22 cellular contexts compared by ENCODE assay signal in the genomic region with DNA sequence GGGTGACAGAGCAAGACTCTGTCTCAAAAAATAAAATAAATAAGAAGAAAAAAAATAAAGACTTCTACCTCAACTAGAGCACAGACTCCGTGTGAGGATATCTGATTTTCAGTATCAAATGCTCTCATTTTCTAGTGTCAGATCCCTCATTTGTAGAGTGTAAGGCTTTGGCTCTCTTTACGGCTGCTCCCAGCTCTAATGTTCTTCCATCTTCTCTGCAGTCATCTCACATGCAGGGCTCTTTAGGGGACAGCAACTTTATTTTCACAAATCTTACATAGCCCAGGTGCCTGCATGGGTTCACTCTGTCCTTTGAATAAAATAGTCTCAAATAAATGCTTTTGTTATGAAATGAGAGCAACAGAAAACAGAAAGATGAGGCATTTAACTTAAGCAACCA. TPM values are rescaled to one million over a fixed set of nuclear protein-coding genes. Genes with fewer than 3 reads are reported as not detected.
DNase-seq lines count a peak whose midpoint lies in the region; ATAC-seq and TF ChIP-seq lines count a peak whose summit lies in the region.
"Had no signal": no experiment of that assay in that cellular context is flagged by ENCODE, and none has a peak within 500 bp of the region (broad histone marks: within the 10 kb centered on the region; RNA-seq: fewer than 3 reads in every experiment).

No MANE protein-coding gene starts in this region.

- H3K4me1 ChIP-seq in A673 (ENCODE audit: insufficient read depth, low read length, poor library complexity, severe bottlenecking) (peaks cover 38% of the 10 kb centered on the region), OCI-LY1 (ENCODE audit: insufficient read depth, low read length, severe bottlenecking) (peaks cover 90% of the 10 kb centered on the region)
- H3K4me1 ChIP-seq in naive thymus-derived CD4-positive, alpha-beta T cell (ENCODE audit: control insufficient read depth in 2 of 2, insufficient read depth in 2 of 2, low read length in 2 of 2), result peaks cover 0 to 8% of the 10 kb centered on the region in 2 donors

- H3K27ac Mint-ChIP-seq in T-cell, result peak overlapping the region; percentile 43 to 79
- peak overlapping the region in 8 of 9 donors; percentile 6 to 71 (median 56) for H3K27ac Mint-ChIP-seq in naive thymus-derived CD4-positive, alpha-beta T cell
- H3K27ac Mint-ChIP-seq: CD4-positive, alpha-beta T cell had no signal

- POLR2A ChIA-PET in A673 (lab: Charles Lee; ENCODE audit: low non-redundant PET) (interaction anchor here (0.6 kb wide), 1 partner anchor 26 kb away, joined by 3 read pairs; no protein-coding TSS in a partner anchor), T-cell (lab: Charles Lee) (no interaction called here)
- POLR2A ChIA-PET in naive thymus-derived CD4-positive, alpha-beta T cell (lab: Charles Lee), result interaction anchor here (1.4 to 3.8 kb wide), 2 partner anchors 13 to 18 kb away, joined by 5 to 17 read pairs; no protein-coding TSS in a partner anchor

- CTCF ChIA-PET in A673 (lab: Charles Lee) (no interaction called here), T-cell (lab: Charles Lee) (no interaction called here)
- CTCF ChIA-PET in naive thymus-derived CD4-positive, alpha-beta T cell (lab: Charles Lee), result interaction anchor here (1.0 to 1.4 kb wide), 3 partner anchors 12 to 134 kb away, joined by 3 to 4 read pairs (median 3); no protein-coding TSS in a partner anchor

- no peak for DNase-seq in A673 (ENCODE audit: low spot score)
- no peak for DNase-seq in T-cell
- no peak for DNase-seq in naive thymus-derived CD4-positive, alpha-beta T cell
- DNase-seq in activated gamma-delta T cell treated with Interleukin-2 at 50 U/mL for 16 hours, result no peak
- no peak for DNase-seq in SKM-1 (lab: John Stamatoyannopoulos, UW; ENCODE audit: unreplicated experiment)
- no peak for DNase-seq in NCI-H226
- DNase-seq in HT-29 (ENCODE audit: low spot score), result no peak
- DNase-seq: Calu3; CD4-positive, alpha-beta T cell; DMS53; KG1; NCI-H1417 treated with DMSO at 0.1 percent for 48 hours; NCI-H1930; NCI-H345; NCI-H524 treated with DMSO at 0.1 percent for 48 hours; Peyer's patch had no signal

- H3K4me3 ChIP-seq in A673 (ENCODE audit: low read depth, low read length, poor library complexity, severe bottlenecking), result no peak overlapping the region
- peak overlapping the region; percentile 57 for H3K4me3 ChIP-seq in OCI-LY1 (ENCODE audit: low read depth, low read length, poor library complexity, severe bottlenecking)
- H3K4me3 ChIP-seq in naive thymus-derived CD4-positive, alpha-beta T cell (ENCODE audit: low read length), result no peak overlapping the region
- H3K4me3 ChIP-seq: Peyer's patch had no signal

- H3K27me3 Mint-ChIP-seq in T-cell, result no peaks in the 10 kb centered on the region
- H3K27me3 Mint-ChIP-seq in naive thymus-derived CD4-positive, alpha-beta T cell, result no peaks in the 10 kb centered on the region
- H3K27me3 Mint-ChIP-seq: CD4-positive, alpha-beta T cell had no signal

- H3K27ac ChIP-seq in A673 (ENCODE audit: low read depth, low read length, poor library complexity, severe bottlenecking), result peak overlapping the region; percentile 80
- peak overlapping the region; percentile 100 for H3K27ac ChIP-seq in OCI-LY1 (ENCODE audit: low read depth, low read length, poor library complexity, severe bottlenecking)
- no peak overlapping the region for H3K27ac ChIP-seq in naive thymus-derived CD4-positive, alpha-beta T cell (ENCODE audit: low read depth, low read length)
- H3K27ac ChIP-seq: Peyer's patch had no signal

- H3K9me3 ChIP-seq in A673 (ENCODE audit: low read depth, low read length, poor library complexity, severe bottlenecking) (no peaks in the 10 kb centered on the region), OCI-LY1 (ENCODE audit: low read length) (no peaks in the 10 kb centered on the region)
- no peaks in the 10 kb centered on the region for H3K9me3 ChIP-seq in naive thymus-derived CD4-positive, alpha-beta T cell (ENCODE audit: control insufficient read depth in 2 of 3, low read length in 3 of 3)
- H3K9me3 ChIP-seq: Peyer's patch had no signal

- H3K36me3 Mint-ChIP-seq in T-cell, result no peaks in the 10 kb centered on the region
- peaks cover 0 to 4% (median 0%) of the 10 kb centered on the region in 5 donors for H3K36me3 Mint-ChIP-seq in naive thymus-derived CD4-positive, alpha-beta T cell

- H3K9me3 Mint-ChIP-seq in T-cell, result no peaks in the 10 kb centered on the region
- peaks cover 0 to 3% (median 0%) of the 10 kb centered on the region in 11 donors for H3K9me3 Mint-ChIP-seq in naive thymus-derived CD4-positive, alpha-beta T cell
- H3K9me3 Mint-ChIP-seq: CD4-positive, alpha-beta T cell had no signal

- BruUV-seq in A673 (replicated peaks; lab: Mats Ljungman, UMichigan), result no TSS peak

- peak overlapping the region; percentile 90 for H3K4me2 ChIP-seq in OCI-LY1 (ENCODE audit: low read length)

- H3K9ac ChIP-seq in OCI-LY1 (ENCODE audit: low read length), result peak overlapping the region; percentile 88

- H3K4me3 Mint-ChIP-seq in T-cell, result no peak overlapping the region
- peak overlapping the region in 1 of 10 donors; percentile 17 for H3K4me3 Mint-ChIP-seq in naive thymus-derived CD4-positive, alpha-beta T cell
- H3K4me3 Mint-ChIP-seq: CD4-positive, alpha-beta T cell had no signal

- no peaks in the 10 kb centered on the region for H3K36me3 ChIP-seq in A673 (ENCODE audit: insufficient read depth, low read length, poor library complexity, severe bottlenecking)
- H3K36me3 ChIP-seq in OCI-LY1 (ENCODE audit: insufficient read depth, low read length), result no peaks in the 10 kb centered on the region
- no peaks in the 10 kb centered on the region for H3K36me3 ChIP-seq in naive thymus-derived CD4-positive, alpha-beta T cell (ENCODE audit: control insufficient read depth in 2 of 3, insufficient read depth in 3 of 3, low read length in 3 of 3)
- H3K36me3 ChIP-seq: Peyer's patch had no signal

- H3K27me3 ChIP-seq in A673 (replicated peaks; ENCODE audit: insufficient read depth, low read depth, low read length, poor library complexity) (no peaks in the 10 kb centered on the region), OCI-LY1 (ENCODE audit: insufficient read depth, low read length) (no peaks in the 10 kb centered on the region)
- no peaks in the 10 kb centered on the region for H3K27me3 ChIP-seq in naive thymus-derived CD4-positive, alpha-beta T cell (ENCODE audit: control insufficient read depth in 2 of 2, insufficient read depth in 2 of 2, low read length in 2 of 2)
- H3K27me3 ChIP-seq: Peyer's patch had no signal

- no peaks in the 10 kb centered on the region for H3K9me2 ChIP-seq in OCI-LY1 (ENCODE audit: low read depth, low read length)

- TF ChIP-seq CTCF in A673 (conservative IDR thresholded peaks at IDR 0.05; ENCODE audit: low read depth, low read length) (no peak), OCI-LY1 (IDR thresholded peaks at IDR 0.05; ENCODE audit: low read length) (no peak)

- H4K20me1 ChIP-seq in OCI-LY1 (ENCODE audit: insufficient read depth, low read length), result no peaks in the 10 kb centered on the region

- H3K79me2 ChIP-seq in OCI-LY1 (ENCODE audit: insufficient read depth, low read length), result no peaks in the 10 kb centered on the region

- ATAC-seq in T-cell (replicated peaks in 1 of 4), result no peak
- no peak for ATAC-seq in naive thymus-derived CD4-positive, alpha-beta T cell
- ATAC-seq: Right ventricle myocardium inferior had no signal

- H3F3A ChIP-seq in OCI-LY1 (ENCODE audit: insufficient read depth, low read length), result no peaks in the 10 kb centered on the region

- no peak overlapping the region for H2AFZ ChIP-seq in OCI-LY1 (ENCODE audit: low read length)

- peaks cover 31 to 37% (median 37%) of the 10 kb centered on the region in 3 donors for H3K4me1 Mint-ChIP-seq in T-cell
- H3K4me1 Mint-ChIP-seq in naive thymus-derived CD4-positive, alpha-beta T cell, result peaks cover 20 to 42% (median 36%) of the 10 kb centered on the region in 7 donors

- intact Hi-C loops in A673 (cut with micrococcal nuclease; ENCODE audit: unreplicated experiment), result no loop called here
- intact Hi-C loops in naive thymus-derived CD4-positive, alpha-beta T cell (cut with micrococcal nuclease), result loop anchor here in 1 of 2 donors (2.0 kb wide), 1 partner anchor 13 kb away; no protein-coding TSS in a partner anchor

RNA-seq across cellular contexts. Expression of a gene that starts 19.2 kb away (rescaled TPM):
- 66.8 and 74.2 TPM in 2 replicates for total RNA-seq in A673 (2021)
- total RNA-seq in T-cell, result 100 to 1,000 TPM; 174 to 436 (median 216) TPM
- 100 to 1,000 TPM; 160 to 370 (median 250) TPM for total RNA-seq in naive thymus-derived CD4-positive, alpha-beta T cell
- polyA plus RNA-seq in naive thymus-derived CD4-positive, alpha-beta T cell, result 100 to 1,000 TPM; 393 to 479 TPM
- not detected in 2 replicates for total RNA-seq in HT-29 (2014; rRNA removed; shearing (Covaris generic))
- total RNA-seq: Calu3, H4, HepG2, M059J had no signal
- polyA plus RNA-seq: BJ had no signal

Comparison
In these comparisons a context has a peak if more than half of its experiments do, and no peak if none do; other contexts are left out.
1. RNA of a gene that starts 19.2 kb away (total RNA-seq): 160 to 370 TPM in naive thymus-derived CD4-positive, alpha-beta T cell, 174 to 436 TPM in T-cell and 66.8 to 74.2 TPM in A673; not detected in HT-29; every median in the first group is over 10 times any median in the second.
2. POLR2A ChIA-PET loops: an anchor here in A673 (0.6 kb wide) and naive thymus-derived CD4-positive, alpha-beta T cell (1.4 to 3.8 kb wide); none called in T-cell.